4 cellular contexts compared by ENCODE assay signal in the genomic region with DNA sequence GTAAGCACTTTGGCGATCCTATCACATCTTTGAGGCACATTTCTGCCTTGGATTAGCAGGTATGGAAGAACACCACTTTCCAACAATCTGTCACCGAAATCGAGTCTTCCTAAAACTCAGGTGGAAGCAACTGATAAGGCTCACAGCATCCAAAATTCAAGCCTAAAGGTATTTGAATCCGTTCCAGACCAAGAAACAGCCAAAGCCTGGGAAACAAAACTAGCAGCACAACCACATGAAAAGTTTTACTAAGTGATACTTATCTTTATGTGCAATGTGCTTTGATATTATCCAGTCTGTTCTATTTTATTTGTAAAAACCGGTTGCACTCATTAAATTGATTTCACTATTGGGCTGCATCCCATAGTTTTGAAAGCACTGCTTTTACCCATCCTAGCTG.
TF ChIP-seq lines count a peak whose summit lies in the region.

No MANE protein-coding gene starts in this region.

TF ChIP-seq in SK-N-SH, 30 proteins besides CTCF, POLR2A, EP300 and RAD21:
- 0 out of 2 replicates have a peak, but pooled peaks have one; percentile 15 for TF ChIP-seq RCOR1 (IDR thresholded peaks at IDR 0.05; ENCODE audit: low read length)
- no peak for TF ChIP-seq MEF2A (IDR thresholded peaks at IDR 0.05; ENCODE audit: borderline replicate concordance, low read depth)
- no peak for TF ChIP-seq TAF1 (IDR thresholded peaks at IDR 0.05; ENCODE audit: borderline replicate concordance, low read depth, low read length)
- TF ChIP-seq GATA2 (CRISPR knock-in tag; IDR thresholded peaks at IDR 0.05) = 0 out of 2 replicates have a peak, but pooled peaks have one; percentile 10
- TF ChIP-seq, protein P1, sequence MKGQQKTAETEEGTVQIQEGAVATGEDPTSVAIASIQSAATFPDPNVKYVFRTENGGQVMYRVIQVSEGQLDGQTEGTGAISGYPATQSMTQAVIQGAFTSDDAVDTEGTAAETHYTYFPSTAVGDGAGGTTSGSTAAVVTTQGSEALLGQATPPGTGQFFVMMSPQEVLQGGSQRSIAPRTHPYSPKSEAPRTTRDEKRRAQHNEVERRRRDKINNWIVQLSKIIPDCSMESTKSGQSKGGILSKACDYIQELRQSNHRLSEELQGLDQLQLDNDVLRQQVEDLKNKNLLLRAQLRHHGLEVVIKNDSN (IDR thresholded peaks at IDR 0.05; ENCODE audit: borderline replicate concordance, low read depth) = no peak
- no peak for TF ChIP-seq SMC3 (IDR thresholded peaks at IDR 0.05; ENCODE audit: low read depth, low read length)

TF ChIP-seq in SK-N-SH treated with all-trans-retinoic acid at 6 μM for 48 hours, 23 proteins besides CTCF, POLR2A, EP300 and RAD21 (continues in another document):
- no peak for TF ChIP-seq RARB (CRISPR knock-in tag; IDR thresholded peaks at IDR 0.05)
- TF ChIP-seq SNAI2 (CRISPR knock-in tag; IDR thresholded peaks at IDR 0.05) = no peak
- TF ChIP-seq ZFP30 (CRISPR knock-in tag; IDR thresholded peaks at IDR 0.05) = no peak
- TF ChIP-seq TOX (CRISPR knock-in tag; IDR thresholded peaks at IDR 0.05; ENCODE audit: borderline replicate concordance) = no peak
- TF ChIP-seq, protein P2, sequence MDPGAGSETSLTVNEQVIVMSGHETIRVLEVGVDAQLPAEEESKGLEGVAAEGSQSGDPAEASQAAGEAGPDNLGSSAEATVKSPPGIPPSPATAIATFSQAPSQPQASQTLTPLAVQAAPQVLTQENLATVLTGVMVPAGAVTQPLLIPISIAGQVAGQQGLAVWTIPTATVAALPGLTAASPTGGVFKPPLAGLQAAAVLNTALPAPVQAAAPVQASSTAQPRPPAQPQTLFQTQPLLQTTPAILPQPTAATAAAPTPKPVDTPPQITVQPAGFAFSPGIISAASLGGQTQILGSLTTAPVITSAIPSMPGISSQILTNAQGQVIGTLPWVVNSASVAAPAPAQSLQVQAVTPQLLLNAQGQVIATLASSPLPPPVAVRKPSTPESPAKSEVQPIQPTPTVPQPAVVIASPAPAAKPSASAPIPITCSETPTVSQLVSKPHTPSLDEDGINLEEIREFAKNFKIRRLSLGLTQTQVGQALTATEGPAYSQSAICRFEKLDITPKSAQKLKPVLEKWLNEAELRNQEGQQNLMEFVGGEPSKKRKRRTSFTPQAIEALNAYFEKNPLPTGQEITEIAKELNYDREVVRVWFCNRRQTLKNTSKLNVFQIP (CRISPR knock-in tag; IDR thresholded peaks at IDR 0.05; ENCODE audit: borderline replicate concordance, low read depth) = no peak
- TF ChIP-seq ZNF70 (CRISPR knock-in tag; IDR thresholded peaks at IDR 0.05) = no peak
- TF ChIP-seq, protein P3, sequence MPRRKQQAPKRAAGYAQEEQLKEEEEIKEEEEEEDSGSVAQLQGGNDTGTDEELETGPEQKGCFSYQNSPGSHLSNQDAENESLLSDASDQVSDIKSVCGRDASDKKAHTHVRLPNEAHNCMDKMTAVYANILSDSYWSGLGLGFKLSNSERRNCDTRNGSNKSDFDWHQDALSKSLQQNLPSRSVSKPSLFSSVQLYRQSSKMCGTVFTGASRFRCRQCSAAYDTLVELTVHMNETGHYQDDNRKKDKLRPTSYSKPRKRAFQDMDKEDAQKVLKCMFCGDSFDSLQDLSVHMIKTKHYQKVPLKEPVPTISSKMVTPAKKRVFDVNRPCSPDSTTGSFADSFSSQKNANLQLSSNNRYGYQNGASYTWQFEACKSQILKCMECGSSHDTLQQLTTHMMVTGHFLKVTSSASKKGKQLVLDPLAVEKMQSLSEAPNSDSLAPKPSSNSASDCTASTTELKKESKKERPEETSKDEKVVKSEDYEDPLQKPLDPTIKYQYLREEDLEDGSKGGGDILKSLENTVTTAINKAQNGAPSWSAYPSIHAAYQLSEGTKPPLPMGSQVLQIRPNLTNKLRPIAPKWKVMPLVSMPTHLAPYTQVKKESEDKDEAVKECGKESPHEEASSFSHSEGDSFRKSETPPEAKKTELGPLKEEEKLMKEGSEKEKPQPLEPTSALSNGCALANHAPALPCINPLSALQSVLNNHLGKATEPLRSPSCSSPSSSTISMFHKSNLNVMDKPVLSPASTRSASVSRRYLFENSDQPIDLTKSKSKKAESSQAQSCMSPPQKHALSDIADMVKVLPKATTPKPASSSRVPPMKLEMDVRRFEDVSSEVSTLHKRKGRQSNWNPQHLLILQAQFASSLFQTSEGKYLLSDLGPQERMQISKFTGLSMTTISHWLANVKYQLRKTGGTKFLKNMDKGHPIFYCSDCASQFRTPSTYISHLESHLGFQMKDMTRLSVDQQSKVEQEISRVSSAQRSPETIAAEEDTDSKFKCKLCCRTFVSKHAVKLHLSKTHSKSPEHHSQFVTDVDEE (CRISPR knock-in tag; IDR thresholded peaks at IDR 0.05) = no peak
- TF ChIP-seq OSR1 (CRISPR knock-in tag; IDR thresholded peaks at IDR 0.05) = no peak
- TF ChIP-seq TCF4 (CRISPR knock-in tag; IDR thresholded peaks at IDR 0.05; ENCODE audit: borderline replicate concordance) = no peak
- no peak for TF ChIP-seq ZNF8 (CRISPR knock-in tag; IDR thresholded peaks at IDR 0.05)
- no peak for TF ChIP-seq ZFP3 (CRISPR knock-in tag; IDR thresholded peaks at IDR 0.05)
- TF ChIP-seq ZNF565 (CRISPR knock-in tag; conservative IDR thresholded peaks at IDR 0.05; ENCODE audit: low read depth) = no peak
- no peak for TF ChIP-seq ISL1 (CRISPR knock-in tag; IDR thresholded peaks at IDR 0.05)
- TF ChIP-seq GLIS3 (CRISPR knock-in tag; IDR thresholded peaks at IDR 0.05) = no peak

TF ChIP-seq in H1, 55 proteins besides CTCF, POLR2A, EP300 and RAD21:
- TF ChIP-seq MAFK (IDR thresholded peaks at IDR 0.05; ENCODE audit: low read depth, low read length) (no peak), TCF12 (IDR thresholded peaks at IDR 0.05; ENCODE audit: low read depth, low read length) (no peak), EGR1 (IDR thresholded peaks at IDR 0.05; ENCODE audit: borderline replicate concordance, low read depth, low read length) (no peak), ATF3 (IDR thresholded peaks at IDR 0.05; ENCODE audit: insufficient read depth, low read depth, low read length) (no peak), EZH2 (IDR thresholded peaks at IDR 0.05; ENCODE audit: low read depth, low read length, severe bottlenecking) (no peak)

TF ChIP-seq in GM23338, 12 proteins besides CTCF, POLR2A, EP300 and RAD21:
- TF ChIP-seq EZH2 (IDR thresholded peaks at IDR 0.05; ENCODE audit: low read depth, unreplicated experiment) = no peak
- no peak for TF ChIP-seq STAT1 (IDR thresholded peaks at IDR 0.05; ENCODE audit: unreplicated experiment)
- no peak for TF ChIP-seq NANOG (IDR thresholded peaks at IDR 0.05; ENCODE audit: borderline replicate concordance)
TF ChIP-seq in GM23338: peak in this region for 0.
